Comparison of ENCODE assay signal across 8 cellular contexts in genomic region chr6:4941782-4942672, GRCh38.
DNase-seq lines count a peak whose midpoint lies in the region; ATAC-seq and TF ChIP-seq lines count a peak whose summit lies in the region.

No MANE protein-coding gene starts in this region.

- peak; percentile 95 for DNase-seq in Daoy (ENCODE audit: low read depth)
- DNase-seq in GM23338 (ENCODE audit: low spot score): no peak
- DNase-seq in NB4 (ENCODE audit: low read depth): peak; percentile 91
- peak in 2 of 3 experiments; percentile 23 to 31 for DNase-seq in activated CD8-positive, alpha-beta memory T cell treated with anti-CD3 and anti-CD28 coated beads for 48 hours (ENCODE audit: low read depth in 2 of 3, low spot score in 2 of 3)
- DNase-seq in foreskin fibroblast: peak; percentile 94 to 95
- no peak for DNase-seq in central memory CD4-positive, alpha-beta T cell
- no peak for DNase-seq in superior temporal gyrus (ENCODE audit: extremely low spot score)

- no peaks in the 10 kb centered on the region for H3K9me2 ChIP-seq in GM23338 (ENCODE audit: insufficient read depth)

- H3K4me2 ChIP-seq in GM23338: no peak overlapping the region
- peak overlapping the region; percentile 57 for H3K4me2 ChIP-seq in skeletal muscle satellite cell (ENCODE audit: low read length)

- H4K20me1 ChIP-seq in GM23338 (replicated peaks; ENCODE audit: insufficient read depth): peaks cover 13% of the 10 kb centered on the region; the same call in 1 of the 2 replicates

- H3K36me3 ChIP-seq in GM23338 (ENCODE audit: insufficient read depth) (peaks cover 5% of the 10 kb centered on the region; the same call in 1 of the 2 replicates), skeletal muscle satellite cell (ENCODE audit: insufficient read depth, low read length) (peaks cover 9% of the 10 kb centered on the region)

- H3K27me3 Mint-ChIP-seq in GM23338 (ENCODE audit: insufficient read depth, low read depth, poor library complexity): peaks cover 15% of the 10 kb centered on the region

- H3K27me3 ChIP-seq in GM23338 (ENCODE audit: insufficient read depth) (no peaks in the 10 kb centered on the region), skeletal muscle satellite cell (ENCODE audit: control insufficient read depth, insufficient read depth, low read length) (no peaks in the 10 kb centered on the region)

- no peaks in the 10 kb centered on the region for H3K9me3 ChIP-seq in skeletal muscle satellite cell (replicated peaks; ENCODE audit: low read length)

- H3K4me1 Mint-ChIP-seq in GM23338: peaks cover 38% of the 10 kb centered on the region

- H3K9me3 Mint-ChIP-seq in GM23338: no peaks in the 10 kb centered on the region

- no peak for ATAC-seq in GM23338

- peaks cover 24% of the 10 kb centered on the region for H3K4me1 ChIP-seq in GM23338 (ENCODE audit: insufficient read depth)
- H3K4me1 ChIP-seq in skeletal muscle satellite cell (ENCODE audit: control insufficient read depth, insufficient read depth, low read length): peaks cover 25% of the 10 kb centered on the region

- no peak for TF ChIP-seq POLR2A in NB4 (IDR thresholded peaks at IDR 0.05; ENCODE audit: extremely low read depth, insufficient read length)

- H3F3A ChIP-seq in GM23338 (replicated peaks; ENCODE audit: low read depth): no peaks in the 10 kb centered on the region

- no peak for TF ChIP-seq CTCF in GM23338 (conservative IDR thresholded peaks at IDR 0.05; ENCODE audit: low read depth in 2 of 2)
- TF ChIP-seq CTCF in NB4 (IDR thresholded peaks at IDR 0.05; ENCODE audit: low read depth, low read length): no peak
- no peak for TF ChIP-seq CTCF in foreskin fibroblast (IDR thresholded peaks at IDR 0.05; ENCODE audit: low read depth, low read length)

- peak overlapping the region; percentile 90 for H3K27ac Mint-ChIP-seq in GM23338

- H3K27ac ChIP-seq in GM23338 (ENCODE audit: low read depth): no peak overlapping the region

- H3K79me2 ChIP-seq in GM23338 (replicated peaks; ENCODE audit: insufficient read depth): peaks cover 35% of the 10 kb centered on the region

- H3K9ac ChIP-seq in skeletal muscle satellite cell (ENCODE audit: low read depth, low read length): peak overlapping the region; percentile 1

- peaks cover 48% of the 10 kb centered on the region for H3K36me3 Mint-ChIP-seq in GM23338 (ENCODE audit: low read depth)

- no peak overlapping the region for H3K4me3 Mint-ChIP-seq in GM23338

- H2AFZ ChIP-seq in GM23338: no peak overlapping the region

- H3K4me3 ChIP-seq in GM23338 (no peak overlapping the region), NB4 (ENCODE audit: low read depth, low read length) (no peak overlapping the region), foreskin fibroblast (ENCODE audit: low read depth in 1 of 2, low read length in 2 of 2) (no peak overlapping the region), skeletal muscle satellite cell (ENCODE audit: low read length) (no peak overlapping the region)

TF ChIP-seq in GM23338, 12 proteins besides CTCF, POLR2A, EP300 and RAD21:
- TF ChIP-seq NANOG (IDR thresholded peaks at IDR 0.05; ENCODE audit: borderline replicate concordance): no peak
- TF ChIP-seq ZNF331 (CRISPR knock-in tag; IDR thresholded peaks at IDR 0.05; ENCODE audit: low read depth): no peak
- TF ChIP-seq EZH2phosphoT487 (IDR thresholded peaks at IDR 0.05; ENCODE audit: unreplicated experiment): no peak
- no peak for TF ChIP-seq REST (IDR thresholded peaks at IDR 0.05; ENCODE audit: unreplicated experiment)
- TF ChIP-seq EZH2 (IDR thresholded peaks at IDR 0.05; ENCODE audit: low read depth, unreplicated experiment): no peak
- no peak for TF ChIP-seq POLR2AphosphoS5 (IDR thresholded peaks at IDR 0.05; ENCODE audit: low read depth)
- no peak for TF ChIP-seq CREB1 (CRISPR knock-in tag; IDR thresholded peaks at IDR 0.05; ENCODE audit: low read depth)
- no peak for TF ChIP-seq ETS1 (IDR thresholded peaks at IDR 0.05)
- no peak for TF ChIP-seq STAT1 (IDR thresholded peaks at IDR 0.05; ENCODE audit: unreplicated experiment)
- no peak for TF ChIP-seq ZNF114 (CRISPR knock-in tag; IDR thresholded peaks at IDR 0.05)
- no peak for TF ChIP-seq JUNB (IDR thresholded peaks at IDR 0.05; ENCODE audit: unreplicated experiment)
TF ChIP-seq in GM23338: peak in this region for 0.

Comparison
In these comparisons a context has a peak if more than half of its experiments do, and no peak if none do; other contexts are left out.
1. DNase-seq: peak in Daoy (single experiment), NB4 (single experiment), activated CD8-positive, alpha-beta memory T cell treated with anti-CD3 and anti-CD28 coated beads for 48 hours (2 of 3) and foreskin fibroblast (2 of 2); none in GM23338 (single experiment), central memory CD4-positive, alpha-beta T cell (single experiment) and superior temporal gyrus (single experiment).